In the genomic region with DNA sequence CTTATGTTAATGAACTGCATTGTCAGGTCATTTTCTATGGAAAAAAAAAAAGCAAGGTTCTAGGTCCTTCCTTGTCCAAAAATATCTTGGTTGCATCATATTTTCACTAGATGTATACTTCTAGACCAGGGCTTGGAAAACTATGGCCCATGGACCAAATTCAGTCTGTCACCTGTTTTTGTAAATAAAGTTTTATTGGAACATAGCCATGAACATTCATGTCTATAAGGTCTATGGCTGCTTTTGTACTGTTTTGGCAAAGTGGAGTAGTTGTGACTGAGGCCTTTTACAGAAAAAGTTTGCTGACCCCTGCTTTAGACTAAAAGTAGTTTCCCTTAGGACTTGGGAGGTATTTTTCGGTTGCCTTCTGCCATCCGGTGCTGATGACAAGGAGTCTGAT, we compare ENCODE assay signal across 32 cellular contexts. TPM values are rescaled to one million over a fixed set of nuclear protein-coding genes. Genes with fewer than 3 reads are reported as not detected.
"Had no signal": no experiment of that assay in that cellular context is flagged by ENCODE, and none has a peak within 500 bp of the region (broad histone marks: within the 10 kb centered on the region; RNA-seq: fewer than 3 reads in every experiment).

No MANE protein-coding gene starts in this region.

- DNase-seq: stimulated activated CD4-positive, alpha-beta T cell treated with anti-CD3 and anti-CD28 coated beads, Interleukin-2, amount 100 ng/mL, for 48 hours; stimulated activated CD4-positive, alpha-beta T cell treated with anti-CD3 and anti-CD28 coated beads, Interleukin-4, amount 100 ng/mL, for 1 hour; stimulated activated CD4-positive, alpha-beta T cell treated with anti-CD3 and anti-CD28 coated beads, Interleukin-4, amount 100 ng/mL, for 24 hours; stimulated activated CD4-positive, alpha-beta T cell treated with anti-CD3 and anti-CD28 coated beads, Interleukin-4, amount 100 ng/mL, for 4 hours; stimulated activated CD8-positive, alpha-beta memory T cell treated with anti-CD3 and anti-CD28 coated beads, Interleukin-4, amount 100 ng/mL, for 48 hours; stimulated activated naive B cell treated with anti-CD40 and anti-IgM and Interleukin-4, amounts not matched to agents 10 μg/mL and 1 μg/mL and 100 μg/mL, for 72 hours; stimulated activated naive CD4-positive, alpha-beta T cell; stimulated activated naive CD4-positive, alpha-beta T cell treated with Interleukin-2 at 50 U/mL for 16 hours; stimulated activated naive CD8-positive, alpha-beta T cell treated with anti-CD3 and anti-CD28 coated beads, Interleukin-15, amount 100 ng/mL, for 72 hours; stimulated activated naive CD8-positive, alpha-beta T cell treated with anti-CD3 and anti-CD28 coated beads, Interleukin-15, Interleukin-2, amounts not matched to agents 100 U/mL and 50 U/mL, for 24 hours; stomach; substantia nigra; testis; thyroid gland; tibial artery; transverse colon; trophoblast cell; upper lobe of left lung; upper lobe of right lung; uterus had no signal

- H3K4me3 ChIP-seq: stomach, suprapubic skin, testis, thoracic aorta, thyroid gland, tibial artery, tibial nerve, transverse colon, upper lobe of left lung, upper lobe of right lung, uterus, vagina had no signal

- H3K27ac ChIP-seq: stomach, suprapubic skin, testis, thoracic aorta, thyroid gland, tibial artery, tibial nerve, transverse colon, upper lobe of left lung, upper lobe of right lung, uterus, vagina had no signal

- H3K36me3 ChIP-seq: stomach, suprapubic skin, thoracic aorta, thyroid gland, tibial artery, tibial nerve, transverse colon, upper lobe of left lung, upper lobe of right lung, uterus, vagina had no signal

- FAIRE-seq: urothelium cell line had no signal

- H3K9me3 ChIP-seq: stomach, suprapubic skin, testis, thoracic aorta, thyroid gland, tibial artery, tibial nerve, transverse colon, upper lobe of left lung, upper lobe of right lung, uterus, vagina had no signal

- ATAC-seq: stimulated activated effector memory CD8-positive, alpha-beta T cell treated with anti-CD3 and anti-CD28 coated beads, Interleukin-12 subunit alpha, Interleukin-12 subunit beta, amount 100 ng/mL, for 72 hours; stimulated activated memory B cell treated with anti-CD40 and anti-IgM and Interleukin-4, amounts not matched to agents 10 μg/mL and 1 μg/mL and 100 μg/mL, for 72 hours; stimulated activated naive B cell treated with anti-CD40 and anti-IgM and Interleukin-4, amounts not matched to agents 10 μg/mL and 1 μg/mL and 100 μg/mL, for 72 hours; stimulated activated naive CD8-positive, alpha-beta T cell treated with anti-CD3 and anti-CD28 coated beads, Interleukin-15, amount 100 ng/mL, for 72 hours; stimulated activated naive CD8-positive, alpha-beta T cell treated with anti-CD3 and anti-CD28 coated beads, Interleukin-15, Interleukin-2, amounts not matched to agents 100 U/mL and 50 U/mL, for 24 hours; upper lobe of right lung had no signal

- H3K27me3 ChIP-seq: suprapubic skin, testis, thyroid gland, tibial nerve, upper lobe of left lung, uterus, vagina had no signal

- H3K4me1 ChIP-seq: stomach, suprapubic skin, thyroid gland, tibial artery, tibial nerve, transverse colon, upper lobe of left lung, upper lobe of right lung, uterus, vagina had no signal

RNA-seq across cellular contexts. Expression of a gene that starts 19.2 kb away (rescaled TPM):
- total RNA-seq: stomach, subcutaneous adipose tissue, temporal lobe, testis, thoracic aorta, thyroid gland, tibial nerve, transverse colon, upper lobe of left lung, upper lobe of right lung, ureter, urinary bladder, uterus, vagina had no signal
- polyA plus RNA-seq: stomach, thymus, urinary bladder had no signal

RNA-seq across cellular contexts. Expression of a gene that starts 36.8 kb away (rescaled TPM):
- total RNA-seq: temporal lobe had no signal
